12 cellular contexts compared by ENCODE assay signal in the genomic region with DNA sequence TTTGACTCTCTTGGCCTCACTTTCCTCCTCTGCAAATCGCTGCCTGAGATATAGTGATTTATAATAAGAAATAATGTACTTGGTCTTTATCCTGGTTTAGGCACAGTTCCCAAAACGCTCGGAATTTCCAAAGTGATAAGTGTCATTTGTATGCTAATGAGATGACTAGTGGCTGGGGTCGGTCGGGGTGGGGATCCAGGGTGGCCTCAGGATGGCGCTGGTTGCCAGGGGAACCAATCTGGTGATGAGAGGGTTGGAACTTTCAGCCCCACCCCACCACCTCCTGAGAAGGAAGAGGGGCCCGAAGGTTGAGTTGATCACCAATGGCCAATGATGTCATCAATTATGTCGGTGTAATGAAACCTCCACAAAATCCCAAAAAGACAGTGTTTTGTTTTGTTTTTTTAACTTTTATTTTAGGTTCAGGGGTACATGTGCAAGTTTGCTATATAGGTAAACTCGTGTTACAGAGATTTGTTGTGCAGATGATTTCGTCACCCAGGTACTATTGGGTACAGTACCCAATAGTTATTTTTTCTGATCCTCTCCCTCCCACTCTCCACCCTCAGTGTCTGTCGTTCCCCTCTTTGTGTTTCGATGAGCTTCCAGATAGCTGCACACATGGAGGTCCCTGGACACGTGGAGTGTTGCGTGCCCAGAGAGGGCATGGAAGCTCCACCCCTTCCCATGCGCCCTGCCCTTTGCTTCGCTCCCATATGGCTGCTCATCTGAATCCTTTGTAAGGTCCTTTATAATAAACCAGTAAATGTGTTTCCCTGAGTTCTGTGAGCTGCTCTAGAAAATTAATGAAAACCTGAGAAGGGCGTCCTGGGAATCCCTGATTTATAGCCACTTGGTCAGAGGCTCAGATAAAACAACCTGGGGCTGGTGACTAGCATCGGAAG.
DNase-seq lines count a peak whose midpoint lies in the region; ATAC-seq and TF ChIP-seq lines count a peak whose summit lies in the region.
"Had no signal": no experiment of that assay in that cellular context is flagged by ENCODE, and none has a peak within 500 bp of the region (broad histone marks: within the 10 kb centered on the region; RNA-seq: fewer than 3 reads in every experiment).

No MANE protein-coding gene starts in this region.

- POLR2A ChIA-PET in activated B cell treated with CpG ODN at 0.5 μM for 24 hours (lab: Charles Lee), result interaction anchor here (0.5 kb wide), 1 partner anchor 501 kb away, joined by 6 read pairs; no protein-coding TSS in a partner anchor
- POLR2A ChIA-PET in naive thymus-derived CD8-positive, alpha-beta T cell (lab: Charles Lee), result interaction anchor here (2.7 kb wide), 1 partner anchor 18 kb away, joined by 7 read pairs; no protein-coding TSS in a partner anchor

- intact Hi-C loops in activated B cell treated with CpG ODN at 0.5 μM for 24 hours (cut with micrococcal nuclease), result no loop called here

- TF ChIP-seq CTCF in GM06990 (IDR thresholded peaks at IDR 0.05; ENCODE audit: insufficient read depth, low read length, poor library complexity, severe bottlenecking), result peak; percentile 23
- TF ChIP-seq CTCF in activated B cell treated with CpG ODN at 0.5 μM for 24 hours (IDR thresholded peaks at IDR 0.05), result no peak
- no peak for TF ChIP-seq CTCF in chondrocyte (IDR thresholded peaks at IDR 0.05)

- H3K4me3 Mint-ChIP-seq in activated B cell treated with CpG ODN at 0.5 μM for 24 hours (no peak overlapping the region), chondrocyte (ENCODE audit: unreplicated experiment) (no peak overlapping the region)
- H3K4me3 Mint-ChIP-seq in naive thymus-derived CD8-positive, alpha-beta T cell, result no peak overlapping the region

- peaks cover 15% of the 10 kb centered on the region for H3K36me3 ChIP-seq in GM06990 (ENCODE audit: control insufficient read depth, insufficient read depth, low read length)

- H3K9me3 Mint-ChIP-seq in activated B cell treated with CpG ODN at 0.5 μM for 24 hours (no peaks in the 10 kb centered on the region), chondrocyte (ENCODE audit: low read depth) (no peaks in the 10 kb centered on the region)
- no peaks in the 10 kb centered on the region for H3K9me3 Mint-ChIP-seq in naive thymus-derived CD8-positive, alpha-beta T cell

- H3K27me3 ChIP-seq in GM06990 (replicated peaks; ENCODE audit: control insufficient read depth, insufficient read depth, low read length), result no peaks in the 10 kb centered on the region

- CTCF ChIA-PET in activated B cell treated with CpG ODN at 0.5 μM for 24 hours (lab: Charles Lee), result interaction anchor here (0.8 to 1.6 kb wide), 2 partner anchors 12 to 106 kb away, joined by 3 read pairs; no protein-coding TSS in a partner anchor

- H3K27me3 Mint-ChIP-seq in activated B cell treated with CpG ODN at 0.5 μM for 24 hours, result no peaks in the 10 kb centered on the region
- H3K27me3 Mint-ChIP-seq in naive thymus-derived CD8-positive, alpha-beta T cell, result no peaks in the 10 kb centered on the region
- peaks cover 21% of the 10 kb centered on the region for H3K27me3 Mint-ChIP-seq in chondrocyte (ENCODE audit: low read depth)

- H3K4me3 ChIP-seq in GM06990 (replicated peaks; ENCODE audit: low read depth, low read length), result no peak overlapping the region

- H3K4me1 Mint-ChIP-seq in activated B cell treated with CpG ODN at 0.5 μM for 24 hours, result peaks cover 14% of the 10 kb centered on the region
- peaks cover 0 to 5% (median under 1%) of the 10 kb centered on the region in 4 donors for H3K4me1 Mint-ChIP-seq in naive thymus-derived CD8-positive, alpha-beta T cell
- peaks cover 8% of the 10 kb centered on the region for H3K4me1 Mint-ChIP-seq in chondrocyte (ENCODE audit: low read depth)

- ATAC-seq in activated B cell treated with CpG ODN at 0.5 μM for 24 hours (ENCODE audit: low read depth), result no peak
- ATAC-seq in naive thymus-derived CD8-positive, alpha-beta T cell, result peak; percentile 64 to 66

- H3K36me3 Mint-ChIP-seq in activated B cell treated with CpG ODN at 0.5 μM for 24 hours (ENCODE audit: low read depth) (no peaks in the 10 kb centered on the region), chondrocyte (ENCODE audit: low read depth) (peaks cover 2% of the 10 kb centered on the region)
- H3K36me3 Mint-ChIP-seq in naive thymus-derived CD8-positive, alpha-beta T cell, result no peaks in the 10 kb centered on the region

- DNase-seq in NCI-H187 (lab: John Stamatoyannopoulos, UW) (peak; percentile 34 to 57), NCI-H187 treated with DMSO at 0.1 percent for 48 hours (lab: John Stamatoyannopoulos, UW) (no peak), GM06990 (ENCODE audit: extremely low read depth, insufficient read length) (no peak), activated B cell treated with CpG ODN at 0.5 μM for 24 hours (no peak), NCI-H2196 (lab: John Stamatoyannopoulos, UW; ENCODE audit: unreplicated experiment) (no peak), chondrocyte (ENCODE audit: low spot score) (no peak), retina (no peak)
- peak in 8 of 10 donors; percentile 25 to 75 (median 38) for DNase-seq in naive thymus-derived CD8-positive, alpha-beta T cell
- DNase-seq: activated CD8-positive, alpha-beta memory T cell treated with anti-CD3 and anti-CD28 coated beads for 24 hours; amniotic stem cell; NCI-H2081; trophoblast cell had no signal

- peak overlapping the region; percentile 46 for H3K27ac Mint-ChIP-seq in activated B cell treated with CpG ODN at 0.5 μM for 24 hours
- H3K27ac Mint-ChIP-seq in naive thymus-derived CD8-positive, alpha-beta T cell, result peak overlapping the region in 3 of 10 donors; percentile 26 to 37 (median 33)
- H3K27ac Mint-ChIP-seq in chondrocyte (ENCODE audit: unreplicated experiment), result no peak overlapping the region

Comparison
In these comparisons a context has a peak if more than half of its experiments do, and no peak if none do; other contexts are left out.
1. DNase-seq: peak in NCI-H187 (2 of 2) and naive thymus-derived CD8-positive, alpha-beta T cell (8 of 10); none in NCI-H187 treated with DMSO at 0.1 percent for 48 hours (single experiment), GM06990 (single experiment), activated B cell treated with CpG ODN at 0.5 μM for 24 hours (single experiment), NCI-H2196 (single experiment), chondrocyte (single experiment) and retina (single experiment).